Comparison of ENCODE assay signal across 1 cellular context in genomic region chr17:47511701-47512146, GRCh38.
TF ChIP-seq lines count a peak whose summit lies in the region.

No MANE protein-coding gene starts in this region.

TF ChIP-seq in GM12891, 5 proteins besides CTCF, POLR2A, EP300 and RAD21:
- peak; percentile 22 for TF ChIP-seq SPI1 (IDR thresholded peaks at IDR 0.05; ENCODE audit: low read depth, low read length)
